1 cellular context compared by ENCODE assay signal in genomic region chr7:2106920-2107319, GRCh38.
TF ChIP-seq lines count a peak whose summit lies in the region.

No MANE protein-coding gene starts in this region.

TF ChIP-seq in IMR-90, 13 proteins besides CTCF, POLR2A, EP300 and RAD21 (continued from another document):
- TF ChIP-seq, protein P1, sequence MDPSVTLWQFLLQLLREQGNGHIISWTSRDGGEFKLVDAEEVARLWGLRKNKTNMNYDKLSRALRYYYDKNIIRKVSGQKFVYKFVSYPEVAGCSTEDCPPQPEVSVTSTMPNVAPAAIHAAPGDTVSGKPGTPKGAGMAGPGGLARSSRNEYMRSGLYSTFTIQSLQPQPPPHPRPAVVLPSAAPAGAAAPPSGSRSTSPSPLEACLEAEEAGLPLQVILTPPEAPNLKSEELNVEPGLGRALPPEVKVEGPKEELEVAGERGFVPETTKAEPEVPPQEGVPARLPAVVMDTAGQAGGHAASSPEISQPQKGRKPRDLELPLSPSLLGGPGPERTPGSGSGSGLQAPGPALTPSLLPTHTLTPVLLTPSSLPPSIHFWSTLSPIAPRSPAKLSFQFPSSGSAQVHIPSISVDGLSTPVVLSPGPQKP (IDR thresholded peaks at IDR 0.05; ENCODE audit: borderline replicate concordance, low read depth, low read length): no peak
